In genomic region chr6:5778317-5778857, GRCh38 we compare ENCODE assay signal across 14 cellular contexts.
DNase-seq lines count a peak whose midpoint lies in the region; ATAC-seq and TF ChIP-seq lines count a peak whose summit lies in the region.
"Had no signal": no experiment of that assay in that cellular context is flagged by ENCODE, and none has a peak within 500 bp of the region (broad histone marks: within the 10 kb centered on the region; RNA-seq: fewer than 3 reads in every experiment).

No MANE protein-coding gene starts in this region.

- H3K4me2 ChIP-seq in DOHH2 (ENCODE audit: low read length), result peak overlapping the region; percentile 88

- in situ Hi-C loops in brain microvascular endothelial cell (cut with HindIII; ENCODE audit: low pct_ligation_motif_present, low sequenced_read_pairs) (no loop called here), KBM-7 (cut with MboI; ENCODE audit: low pct_unique_long_range_greater_than_20kb, low sequenced_read_pairs) (no loop called here)

- no peaks in the 10 kb centered on the region for H3K36me3 ChIP-seq in DOHH2 (ENCODE audit: control insufficient read depth, low read length)
- no peaks in the 10 kb centered on the region for H3K36me3 ChIP-seq in brain microvascular endothelial cell (replicated peaks)
- H3K36me3 ChIP-seq: vagina had no signal

- peak overlapping the region; percentile 90 for H3K27ac ChIP-seq in DOHH2 (ENCODE audit: low read depth, low read length)
- no peak overlapping the region for H3K27ac ChIP-seq in brain microvascular endothelial cell
- H3K27ac ChIP-seq: vagina, WERI-Rb-1 had no signal

- DNase-seq in NCI-H446 (lab: John Stamatoyannopoulos, UW), result no peak
- DNase-seq in activated naive CD4-positive, alpha-beta T cell treated with Interleukin-2 at 50 U/mL for 16 hours, result no peak
- no peak for DNase-seq in brain microvascular endothelial cell
- DNase-seq in KBM-7, result no peak
- DNase-seq: activated T-cell treated with anti-CD3 and anti-CD28 coated beads, Interleukin-2, amount 50 U/mL, for 24 hours; H7; Kasumi-1; NCI-H446 treated with DMSO at 0.1 percent for 48 hours; WERI-Rb-1 had no signal

- H3K79me2 ChIP-seq in DOHH2 (ENCODE audit: control insufficient read depth, low read length), result no peaks in the 10 kb centered on the region

- ATAC-seq in GM19328 (IDR thresholded peaks at IDR 0.05; ENCODE audit: unreplicated experiment), result peak; percentile 92
- ATAC-seq in HG02759 (IDR thresholded peaks at IDR 0.05; ENCODE audit: unreplicated experiment), result peak; percentile 86
- peak; percentile 71 for ATAC-seq in HG03460 (IDR thresholded peaks at IDR 0.05; ENCODE audit: unreplicated experiment)

- H3F3A ChIP-seq in DOHH2 (ENCODE audit: control insufficient read depth, insufficient read depth), result peaks cover 20% of the 10 kb centered on the region

- H3K27me3 ChIP-seq in DOHH2 (ENCODE audit: control insufficient read depth, low read length) (no peaks in the 10 kb centered on the region), brain microvascular endothelial cell (replicated peaks) (no peaks in the 10 kb centered on the region)
- H3K27me3 ChIP-seq: vagina had no signal

- H3K9me2 ChIP-seq in DOHH2 (replicated peaks; ENCODE audit: control insufficient read depth, low read length), result no peaks in the 10 kb centered on the region

- no peaks in the 10 kb centered on the region for H4K20me1 ChIP-seq in DOHH2 (ENCODE audit: control insufficient read depth, insufficient read depth, low read depth, low read length)

- peak overlapping the region; percentile 60 for H3K4me3 ChIP-seq in DOHH2 (ENCODE audit: low read length)
- no peak overlapping the region for H3K4me3 ChIP-seq in brain microvascular endothelial cell (ENCODE audit: low read depth, low read length)
- H3K4me3 ChIP-seq: vagina had no signal

- TF ChIP-seq CTCF in DOHH2 (IDR thresholded peaks at IDR 0.05; ENCODE audit: low read depth, low read length, poor library complexity, severe bottlenecking) (no peak), brain microvascular endothelial cell (IDR thresholded peaks at IDR 0.05; ENCODE audit: low read depth, low read length, missing control alignments) (no peak)

- no peaks in the 10 kb centered on the region for H3K9me3 ChIP-seq in DOHH2 (ENCODE audit: control insufficient read depth, insufficient read depth, low read length)
- H3K9me3 ChIP-seq: vagina had no signal

- peaks cover 54% of the 10 kb centered on the region for H3K4me1 ChIP-seq in DOHH2 (ENCODE audit: control insufficient read depth, low read length)
- H3K4me1 ChIP-seq: vagina had no signal
